17 cellular contexts compared by ENCODE assay signal in the genomic region with DNA sequence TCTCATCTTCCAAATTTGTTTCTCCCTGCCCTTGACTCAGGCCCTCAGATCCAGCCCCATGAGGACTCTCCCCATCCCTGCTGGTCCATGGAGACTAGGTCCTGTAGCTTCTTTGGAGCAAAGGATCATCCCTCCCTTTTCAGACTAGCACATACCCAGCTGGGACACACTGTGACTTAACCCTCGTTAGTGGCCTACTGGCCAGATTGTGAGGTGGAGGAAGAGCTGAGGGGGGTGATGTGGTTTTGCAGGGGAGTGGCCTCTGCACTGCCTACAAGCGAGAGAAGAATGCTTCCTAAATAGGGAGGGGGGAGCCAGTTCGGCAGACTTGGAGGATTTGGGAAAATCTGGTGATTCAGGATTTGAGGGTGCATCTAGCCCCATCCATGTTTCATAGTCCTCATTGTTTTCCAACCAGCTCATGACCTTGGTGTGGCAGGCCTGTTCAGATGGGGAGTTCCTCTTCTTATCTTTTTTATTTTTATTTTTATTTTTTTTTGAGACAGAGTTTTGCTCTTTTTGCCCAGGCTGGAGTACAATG. TPM values are rescaled to one million over a fixed set of nuclear protein-coding genes. Genes with fewer than 3 reads are reported as not detected.
A peak's percentile ranks its signal among the peaks of the same experiment; 100 is the strongest.
DNase-seq lines count a peak whose midpoint lies in the region; ATAC-seq and TF ChIP-seq lines count a peak whose summit lies in the region.
"Had no signal": no experiment of that assay in that cellular context is flagged by ENCODE, and none has a peak within 500 bp of the region (broad histone marks: within the 10 kb centered on the region; RNA-seq: fewer than 3 reads in every experiment).

No MANE protein-coding gene starts in this region.

- no peaks in the 10 kb centered on the region for H3K23me2 ChIP-seq in H9 (ENCODE audit: insufficient read length, low read depth, low read length, poor library complexity, severe bottlenecking)

- no peaks in the 10 kb centered on the region for H3K9me3 ChIP-seq in H9 (ENCODE audit: control insufficient read depth, low read depth, low read length)
- no peaks in the 10 kb centered on the region for H3K9me3 ChIP-seq in neural progenitor cell (ENCODE audit: low read depth)
- no peaks in the 10 kb centered on the region for H3K9me3 ChIP-seq in thyroid gland
- H3K9me3 ChIP-seq in CD8-positive, alpha-beta memory T cell (ENCODE audit: low read length), result no peaks in the 10 kb centered on the region
- H3K9me3 ChIP-seq: A549, BE2C, Caco-2 had no signal

- H3F3A ChIP-seq in neural progenitor cell (ENCODE audit: low read depth), result no peaks in the 10 kb centered on the region

- peaks cover 3% of the 10 kb centered on the region; the same call in 1 of the 2 replicates for H3K27me3 Mint-ChIP-seq in H9 (ENCODE audit: low read depth)
- H3K27me3 Mint-ChIP-seq in neural progenitor cell (ENCODE audit: insufficient read depth, low read depth), result peaks cover 9% of the 10 kb centered on the region
- peaks cover 1 to 6% of the 10 kb centered on the region in 2 donors for H3K27me3 Mint-ChIP-seq in CD8-positive, alpha-beta memory T cell

- peak; percentile 14 for DNase-seq in EH (ENCODE audit: low read depth)
- DNase-seq in H9, result no peak
- no peak for DNase-seq in neural progenitor cell (ENCODE audit: low spot score)
- DNase-seq in thyroid gland, result no peak
- no peak for DNase-seq in CD8-positive, alpha-beta memory T cell
- no peak for DNase-seq in G401 (ENCODE audit: low spot score)
- no peak for DNase-seq in HT-29 (ENCODE audit: low spot score)
- DNase-seq: BE2C; Caco-2; CD8-positive, alpha-beta T cell; DND-41; KG1 had no signal

- peak overlapping the region; percentile 87 for H2BK12ac ChIP-seq in H9 (ENCODE audit: insufficient read length, low read depth, low read length)

- no peak overlapping the region for H3K4me3 Mint-ChIP-seq in H9
- peak overlapping the region; percentile 9 for H3K4me3 Mint-ChIP-seq in neural progenitor cell
- H3K4me3 Mint-ChIP-seq in CD8-positive, alpha-beta memory T cell, result no peak overlapping the region
- H3K4me3 Mint-ChIP-seq: CD14-positive monocyte; CD8-positive, alpha-beta T cell had no signal

- H2AK5ac ChIP-seq in H9 (ENCODE audit: insufficient read length, low read length), result no peak overlapping the region

- CTCF ChIA-PET in CD8-positive, alpha-beta memory T cell (lab: Charles Lee), result no interaction called here

- POLR2A ChIA-PET in CD8-positive, alpha-beta memory T cell (lab: Charles Lee), result no interaction called here

- H3K9me3 Mint-ChIP-seq in H9 (no peaks in the 10 kb centered on the region; a peak in 1 of 5 replicates), neural progenitor cell (peaks cover 2% of the 10 kb centered on the region)
- no peaks in the 10 kb centered on the region for H3K9me3 Mint-ChIP-seq in CD8-positive, alpha-beta memory T cell
- H3K9me3 Mint-ChIP-seq: CD14-positive monocyte; CD8-positive, alpha-beta T cell had no signal

- peaks cover 40 to 56% of the 10 kb centered on the region in 2 experiments for H3K4me1 Mint-ChIP-seq in H9
- peaks cover 11% of the 10 kb centered on the region for H3K4me1 Mint-ChIP-seq in neural progenitor cell
- no peaks in the 10 kb centered on the region for H3K4me1 Mint-ChIP-seq in CD8-positive, alpha-beta memory T cell
- H3K4me1 Mint-ChIP-seq: CD14-positive monocyte had no signal

- H3K4me1 ChIP-seq in H9 (ENCODE audit: insufficient read depth, low read length) (no peaks in the 10 kb centered on the region; the same call in 1 of the 2 replicates), neural progenitor cell (peaks cover 5% of the 10 kb centered on the region), thyroid gland (peaks cover 35 to 48% of the 10 kb centered on the region in 2 donors)
- no peaks in the 10 kb centered on the region for H3K4me1 ChIP-seq in CD8-positive, alpha-beta memory T cell (ENCODE audit: insufficient read depth, low read length)
- H3K4me1 ChIP-seq: A549, BE2C, Caco-2 had no signal

- no peak overlapping the region for H4K5ac ChIP-seq in H9 (ENCODE audit: insufficient read length, low read depth, low read length)

- in situ Hi-C loops in G401 (cut with HindIII; ENCODE audit: low sequenced_read_pairs), result no loop called here

- H3K36me3 Mint-ChIP-seq in H9 (ENCODE audit: insufficient read depth in 1 of 3, low read depth in 3 of 3), result peaks cover 0 to 1% (median 0%) of the 10 kb centered on the region in 3 experiments; a peak in 3 of 7 replicates
- no peaks in the 10 kb centered on the region for H3K36me3 Mint-ChIP-seq in neural progenitor cell
- peaks cover 0 to 2% (median 0%) of the 10 kb centered on the region in 3 donors for H3K36me3 Mint-ChIP-seq in CD8-positive, alpha-beta memory T cell
- H3K36me3 Mint-ChIP-seq: CD14-positive monocyte; CD8-positive, alpha-beta T cell had no signal

- H3K4ac ChIP-seq in H9 (ENCODE audit: low read depth, low read length), result no peak overlapping the region; the same call in 1 of the 2 replicates

- peak overlapping the region in 1 of 3 experiments; percentile 70; a peak in 2 of 7 replicates for H3K27ac Mint-ChIP-seq in H9
- no peak overlapping the region for H3K27ac Mint-ChIP-seq in neural progenitor cell
- no peak overlapping the region for H3K27ac Mint-ChIP-seq in CD8-positive, alpha-beta memory T cell
- H3K27ac Mint-ChIP-seq: CD8-positive, alpha-beta T cell had no signal

- no peaks in the 10 kb centered on the region for H3K27me3 ChIP-seq in H9 (ENCODE audit: insufficient read depth, low read length)
- no peaks in the 10 kb centered on the region for H3K27me3 ChIP-seq in neural progenitor cell
- H3K27me3 ChIP-seq in thyroid gland, result no peaks in the 10 kb centered on the region
- no peaks in the 10 kb centered on the region for H3K27me3 ChIP-seq in CD8-positive, alpha-beta memory T cell (ENCODE audit: insufficient read depth, low read length, poor library complexity, severe bottlenecking)
- H3K27me3 ChIP-seq: BE2C had no signal

- peak overlapping the region; percentile 2 for H3K18ac ChIP-seq in H9 (ENCODE audit: insufficient read length, low read depth, low read length)

- H3K14ac ChIP-seq in H9 (ENCODE audit: insufficient read depth, low read length), result no peak overlapping the region

- no peak for ATAC-seq in GM18511 (IDR thresholded peaks at IDR 0.05; ENCODE audit: unreplicated experiment)
- ATAC-seq: A549; CD8-positive, alpha-beta T cell; GM12878 had no signal

- H3K4me2 ChIP-seq in H9 (ENCODE audit: insufficient read depth, insufficient read length, low read length) (no peak overlapping the region), neural progenitor cell (no peak overlapping the region)
- H3K4me2 ChIP-seq: A549 had no signal

- TF ChIP-seq POLR2A in thyroid gland (IDR thresholded peaks at IDR 0.05), result no peak

- intact Hi-C loops in thyroid gland (cut with DNase I), result no loop called here

- TF ChIP-seq CTCF in H9 (conservative IDR thresholded peaks at IDR 0.05) (no peak), neural progenitor cell (IDR thresholded peaks at IDR 0.05) (no peak), thyroid gland (IDR thresholded peaks at IDR 0.05) (no peak)

- H3K23ac ChIP-seq in H9 (ENCODE audit: insufficient read length, low read depth, low read length), result no peak overlapping the region

- no peak overlapping the region for H4K91ac ChIP-seq in H9 (ENCODE audit: insufficient read length, low read depth, low read length)

- H3K36me3 ChIP-seq in neural progenitor cell (no peaks in the 10 kb centered on the region), thyroid gland (no peaks in the 10 kb centered on the region)
- H3K36me3 ChIP-seq in CD8-positive, alpha-beta memory T cell (ENCODE audit: insufficient read depth, low read length), result no peaks in the 10 kb centered on the region
- H3K36me3 ChIP-seq: BE2C had no signal

- H4K8ac ChIP-seq in H9 (replicated peaks; ENCODE audit: insufficient read length, low read depth, low read length), result no peak overlapping the region

- no peak overlapping the region for H2BK5ac ChIP-seq in H9 (ENCODE audit: insufficient read length, low read length)

- H3K27ac ChIP-seq in H9 (ENCODE audit: insufficient read length, low read depth, low read length) (no peak overlapping the region), neural progenitor cell (no peak overlapping the region), thyroid gland (peak overlapping the region; percentile 82 to 90 (median 84))
- H3K27ac ChIP-seq in CD8-positive, alpha-beta memory T cell (ENCODE audit: low read depth, low read length), result no peak overlapping the region
- H3K27ac ChIP-seq: A549, HL-60 had no signal

- H2BK20ac ChIP-seq in H9 (ENCODE audit: low read depth, low read length, poor library complexity, severe bottlenecking), result no peak overlapping the region

- H3T11ph ChIP-seq in H9 (ENCODE audit: low read length), result no peak overlapping the region

- H2BK120ac ChIP-seq in H9 (ENCODE audit: low read depth, low read length, poor library complexity, severe bottlenecking), result no peak overlapping the region

- H2AFZ ChIP-seq in H9 (ENCODE audit: low read length) (no peak overlapping the region), neural progenitor cell (replicated peaks) (no peak overlapping the region)

- H3K9ac ChIP-seq in H9 (ENCODE audit: extremely low read depth, insufficient read length, low read length) (no peak overlapping the region), neural progenitor cell (no peak overlapping the region)

- H2BK15ac ChIP-seq in H9 (ENCODE audit: low read depth, low read length), result no peak overlapping the region

- no peak overlapping the region for H3K56ac ChIP-seq in H9 (ENCODE audit: insufficient read length, low read depth, low read length)

- H3K79me2 ChIP-seq in H9 (ENCODE audit: insufficient read depth, low read length) (no peaks in the 10 kb centered on the region), neural progenitor cell (ENCODE audit: low read depth) (no peaks in the 10 kb centered on the region)

- H4K20me1 ChIP-seq in H9 (ENCODE audit: control insufficient read depth, insufficient read depth, insufficient read length) (no peaks in the 10 kb centered on the region), neural progenitor cell (ENCODE audit: low read depth) (no peaks in the 10 kb centered on the region)

- H3K4me3 ChIP-seq in neural progenitor cell, result no peak overlapping the region
- H3K4me3 ChIP-seq in thyroid gland (replicated peaks in 1 of 3), result no peak overlapping the region
- no peak overlapping the region for H3K4me3 ChIP-seq in CD8-positive, alpha-beta memory T cell (ENCODE audit: low read length)
- H3K4me3 ChIP-seq: A549, GM12878 had no signal

- H3K79me1 ChIP-seq in H9 (ENCODE audit: insufficient read depth, low read depth, low read length, poor library complexity, severe bottlenecking), result no peaks in the 10 kb centered on the region

- no CpG with 5 or more reads among the region's 3 CpGs for WGBS in H9 (ENCODE audit: extremely low coverage, insufficient read length, low lambda C conversion rate)
- 81 to 84% methylated on average over 3 of the region's 3 CpGs for WGBS in thyroid gland, 2 donors

RNA-seq across cellular contexts. Expression of a gene that starts 47.8 kb away (rescaled TPM):
- 2.0 and 4.0 TPM in 2 replicates for total RNA-seq in H9 (2021)
- 1.9 and 2.1 TPM in 2 replicates for total RNA-seq in neural progenitor cell (ENCODE audit: low replicate concordance)
- total RNA-seq in thyroid gland, result 10 to 100 TPM in 2 of 4 donors, 1 to 10 TPM in 2; 4.3 to 48.6 (median 11.8) TPM
- total RNA-seq in CD8-positive, alpha-beta memory T cell, result under 1 TPM; 0.15 to 0.20 TPM
- polyA plus RNA-seq in CD8-positive, alpha-beta memory T cell, result 0.29 TPM
- total RNA-seq in G401 (2014; rRNA removed; shearing (Covaris generic)), result 2.6 and 4.5 TPM in 2 replicates
- not detected in 2 replicates for total RNA-seq in HT-29 (2014; rRNA removed; shearing (Covaris generic))
- total RNA-seq: CD8-positive, alpha-beta T cell had no signal
- polyA plus RNA-seq: GM12878 had no signal

Comparison
In these comparisons a context has a peak if more than half of its experiments do, and no peak if none do; other contexts are left out.
1. H3K27ac ChIP-seq: peak in thyroid gland (3 of 3); none in H9 (single experiment), neural progenitor cell (single experiment) and CD8-positive, alpha-beta memory T cell (single experiment).